In genomic region chr2:238947243-238947760, GRCh38 we compare ENCODE assay signal across 19 cellular contexts.
DNase-seq lines count a peak whose midpoint lies in the region; ATAC-seq and TF ChIP-seq lines count a peak whose summit lies in the region.
"Had no signal": no experiment of that assay in that cellular context is flagged by ENCODE, and none has a peak within 500 bp of the region (broad histone marks: within the 10 kb centered on the region; RNA-seq: fewer than 3 reads in every experiment).

No MANE protein-coding gene starts in this region.

- H3K27ac ChIP-seq in foreskin keratinocyte = peak overlapping the region; percentile 64
- no peak overlapping the region for H3K27ac ChIP-seq in spleen
- H3K27ac ChIP-seq: thyroid gland had no signal

- no peaks in the 10 kb centered on the region; the same call in 1 of the 2 replicates for H3K36me3 Mint-ChIP-seq in HFFc6 (ENCODE audit: low read depth)
- H3K36me3 Mint-ChIP-seq in activated CD8-positive, alpha-beta memory T cell treated with anti-CD3 and anti-CD28 coated beads, Interleukin-2, amount 10 ng/mL, durations not matched to agents 7 days and 5 days = no peaks in the 10 kb centered on the region
- H3K36me3 Mint-ChIP-seq: activated naive CD8-positive, alpha-beta T cell treated with anti-CD3 and anti-CD28 coated beads, Interleukin-2, amount 10 ng/mL, durations not matched to agents 7 days and 5 days had no signal

- H3K36me3 ChIP-seq in spleen = no peaks in the 10 kb centered on the region
- H3K36me3 ChIP-seq: gastroesophageal sphincter, thyroid gland had no signal

- H3K4me1 Mint-ChIP-seq in HFFc6 (ENCODE audit: low read depth) = peaks cover 65% of the 10 kb centered on the region
- H3K4me1 Mint-ChIP-seq in activated CD8-positive, alpha-beta memory T cell treated with anti-CD3 and anti-CD28 coated beads, Interleukin-2, amount 10 ng/mL, durations not matched to agents 7 days and 5 days = peaks cover 12% of the 10 kb centered on the region

- no peak overlapping the region for H3K4me3 ChIP-seq in spleen
- H3K4me3 ChIP-seq: gastroesophageal sphincter, thyroid gland had no signal

- ATAC-seq in activated CD8-positive, alpha-beta memory T cell treated with anti-CD3 and anti-CD28 coated beads, Interleukin-2, amount 10 ng/mL, durations not matched to agents 7 days and 5 days = no peak
- ATAC-seq in foreskin keratinocyte (no peak), GM21381 (IDR thresholded peaks at IDR 0.05; ENCODE audit: unreplicated experiment) (no peak), left cardiac atrium (no peak)

- no peaks in the 10 kb centered on the region for H3K9me3 Mint-ChIP-seq in HFFc6
- H3K9me3 Mint-ChIP-seq in activated CD8-positive, alpha-beta memory T cell treated with anti-CD3 and anti-CD28 coated beads, Interleukin-2, amount 10 ng/mL, durations not matched to agents 7 days and 5 days (ENCODE audit: low read depth) = no peaks in the 10 kb centered on the region
- H3K9me3 Mint-ChIP-seq: activated CD4-positive, alpha-beta T cell treated with anti-CD3 and anti-CD28 coated beads, Interleukin-2, amount 10 ng/mL, durations not matched to agents 24 days and 14 days; activated naive CD8-positive, alpha-beta T cell treated with anti-CD3 and anti-CD28 coated beads, Interleukin-2, amount 10 ng/mL, durations not matched to agents 7 days and 5 days; nephron progenitor cell had no signal

- TF ChIP-seq CTCF in HFFc6 (IDR thresholded peaks at IDR 0.05) = no peak
- no peak for TF ChIP-seq CTCF in foreskin keratinocyte (conservative IDR thresholded peaks at IDR 0.05)
- TF ChIP-seq CTCF in spleen (IDR thresholded peaks at IDR 0.05 in 8 of 11, conservative IDR thresholded peaks at IDR 0.05 in 3 of 11) = no peak

- peak overlapping the region; percentile 86; the same call in 1 of the 2 replicates for H3K4me3 Mint-ChIP-seq in HFFc6
- H3K4me3 Mint-ChIP-seq in activated CD8-positive, alpha-beta memory T cell treated with anti-CD3 and anti-CD28 coated beads, Interleukin-2, amount 10 ng/mL, durations not matched to agents 7 days and 5 days = no peak overlapping the region
- H3K4me3 Mint-ChIP-seq: activated CD4-positive, alpha-beta T cell treated with anti-CD3 and anti-CD28 coated beads, Interleukin-2, amount 10 ng/mL, durations not matched to agents 24 days and 14 days; activated naive CD8-positive, alpha-beta T cell treated with anti-CD3 and anti-CD28 coated beads, Interleukin-2, amount 10 ng/mL, durations not matched to agents 7 days and 5 days; nephron progenitor cell had no signal

- intact Hi-C loops in spleen (cut with DNase I; ENCODE audit: low total_unique reads) = no loop called here
- intact Hi-C loops in left cardiac atrium (cut with DNase I) = no loop called here

- no peaks in the 10 kb centered on the region for H3K27me3 ChIP-seq in foreskin keratinocyte
- peaks cover 0 to 22% (median 0%) of the 10 kb centered on the region in 7 donors for H3K27me3 ChIP-seq in spleen (replicated peaks in 1 of 7)
- H3K27me3 ChIP-seq: thyroid gland had no signal

- H3K27me3 Mint-ChIP-seq in HFFc6 (ENCODE audit: insufficient read depth) = no peaks in the 10 kb centered on the region; the same call in 1 of the 2 replicates
- peaks cover 9% of the 10 kb centered on the region for H3K27me3 Mint-ChIP-seq in activated CD8-positive, alpha-beta memory T cell treated with anti-CD3 and anti-CD28 coated beads, Interleukin-2, amount 10 ng/mL, durations not matched to agents 7 days and 5 days
- H3K27me3 Mint-ChIP-seq: activated CD4-positive, alpha-beta T cell treated with anti-CD3 and anti-CD28 coated beads, Interleukin-2, amount 10 ng/mL, durations not matched to agents 24 days and 14 days had no signal

- H3K27ac Mint-ChIP-seq in HFFc6 = peak overlapping the region; percentile 98
- no peak overlapping the region for H3K27ac Mint-ChIP-seq in activated CD8-positive, alpha-beta memory T cell treated with anti-CD3 and anti-CD28 coated beads, Interleukin-2, amount 10 ng/mL, durations not matched to agents 7 days and 5 days
- H3K27ac Mint-ChIP-seq: activated CD4-positive, alpha-beta T cell treated with anti-CD3 and anti-CD28 coated beads, Interleukin-2, amount 10 ng/mL, durations not matched to agents 24 days and 14 days; activated naive CD8-positive, alpha-beta T cell treated with anti-CD3 and anti-CD28 coated beads, Interleukin-2, amount 10 ng/mL, durations not matched to agents 7 days and 5 days; nephron progenitor cell had no signal

- TF ChIP-seq POLR2A in spleen (IDR thresholded peaks at IDR 0.05) = no peak

- H3K4me1 ChIP-seq in foreskin keratinocyte (peaks cover 22% of the 10 kb centered on the region), spleen (peaks cover 0 to 9% (median 0%) of the 10 kb centered on the region in 6 donors)
- H3K4me1 ChIP-seq: thyroid gland had no signal

- DNase-seq in HFFc6 (no peak), foreskin keratinocyte (no peak), spleen (peak; percentile 51), NCI-H226 (no peak), islet precursor cell (no peak), left cardiac atrium (no peak)
- peak; percentile 11 for DNase-seq in activated CD8-positive, alpha-beta memory T cell treated with anti-CD3 and anti-CD28 coated beads, Interleukin-2, amount 10 ng/mL, durations not matched to agents 7 days and 5 days
- DNase-seq: activated CD4-positive, alpha-beta T cell treated with anti-CD3 and anti-CD28 coated beads, Interleukin-2, amount 10 ng/mL, durations not matched to agents 24 days and 14 days; activated naive CD8-positive, alpha-beta T cell treated with anti-CD3 and anti-CD28 coated beads, Interleukin-2, amount 10 ng/mL, durations not matched to agents 7 days and 5 days; activated T-cell treated with anti-CD3 and anti-CD28 coated beads, Interleukin-2, amount 50 U/mL, for 48 hours; KG1; midbrain; NCI-H187 treated with DMSO at 0.1 percent for 48 hours; NCI-H510A treated with DMSO at 0.1 percent for 48 hours; nephron progenitor cell; stimulated activated CD4-positive, alpha-beta T cell treated with anti-CD3 and anti-CD28 coated beads, Interleukin-15, amount 100 ng/mL, for 24 hours; thyroid gland had no signal

- 75 to 95% (median 88%) methylated on average over 6 to 9 of the region's 9 CpGs for WGBS in spleen, 5 donors

- H3K9me3 ChIP-seq in spleen = peaks cover 0 to 6% (median 0%) of the 10 kb centered on the region in 8 donors
- H3K9me3 ChIP-seq: gastroesophageal sphincter, thyroid gland had no signal

- CTCF ChIA-PET in activated CD8-positive, alpha-beta memory T cell treated with anti-CD3 and anti-CD28 coated beads, Interleukin-2, amount 10 ng/mL, durations not matched to agents 7 days and 5 days (lab: Charles Lee) = no interaction called here

Comparison
In these comparisons a context has a peak if more than half of its experiments do, and no peak if none do; other contexts are left out.
1. DNase-seq: peak in activated CD8-positive, alpha-beta memory T cell treated with anti-CD3 and anti-CD28 coated beads, Interleukin-2, amount 10 ng/mL, durations not matched to agents 7 days and 5 days (single experiment) and spleen (single experiment); none in HFFc6 (single experiment), foreskin keratinocyte (0 of 2), NCI-H226 (single experiment), islet precursor cell (single experiment) and left cardiac atrium (single experiment).